8 cellular contexts compared by ENCODE assay signal in genomic region chr6:135851442-135852271, GRCh38. TPM values are rescaled to one million over a fixed set of nuclear protein-coding genes. Genes with fewer than 3 reads are reported as not detected.
DNase-seq lines count a peak whose midpoint lies in the region; ATAC-seq and TF ChIP-seq lines count a peak whose summit lies in the region.

PDE7B (plus strand) TSS chr6:135851701.

- peaks cover 31% of the 10 kb centered on the region for H3K4me1 Mint-ChIP-seq in activated T-cell treated with anti-CD3 and anti-CD28 coated beads, Interleukin-2, amount 50 U/mL, for 24 hours (ENCODE audit: low read depth)
- peaks cover 34% of the 10 kb centered on the region for H3K4me1 Mint-ChIP-seq in stimulated activated naive CD8-positive, alpha-beta T cell treated with anti-CD3 and anti-CD28 coated beads, Interleukin-15, Interleukin-2, amounts not matched to agents 100 ng/mL and 50 ng/mL, for 24 hours (ENCODE audit: low read depth)

- H3K9me3 Mint-ChIP-seq in activated T-cell treated with anti-CD3 and anti-CD28 coated beads, Interleukin-2, amount 50 U/mL, for 24 hours, result no peaks in the 10 kb centered on the region
- H3K9me3 Mint-ChIP-seq in stimulated activated naive CD8-positive, alpha-beta T cell treated with anti-CD3 and anti-CD28 coated beads, Interleukin-15, Interleukin-2, amounts not matched to agents 100 ng/mL and 50 ng/mL, for 24 hours, result no peaks in the 10 kb centered on the region

- peak; percentile 82 for ATAC-seq in HG02852 (IDR thresholded peaks at IDR 0.05; ENCODE audit: unreplicated experiment)

- peak; percentile 38 for DNase-seq in NCI-H748 (lab: John Stamatoyannopoulos, UW; ENCODE audit: unreplicated experiment)
- DNase-seq in NCI-H748 treated with DMSO at 0.1 percent for 48 hours (lab: John Stamatoyannopoulos, UW), result no peak
- DNase-seq in NCI-H460 (ENCODE audit: extremely low read depth, low read depth), result peak; percentile 92
- DNase-seq in activated T-cell treated with anti-CD3 and anti-CD28 coated beads, Interleukin-2, amount 50 U/mL, for 24 hours, result peak; percentile 51
- peak; percentile 15 to 30 for DNase-seq in erythroblast (lab: John Stamatoyannopoulos, UW)
- DNase-seq in mucosa of gallbladder (ENCODE audit: low spot score), result peak; percentile 84

- no peaks in the 10 kb centered on the region for H3K27me3 Mint-ChIP-seq in activated T-cell treated with anti-CD3 and anti-CD28 coated beads, Interleukin-2, amount 50 U/mL, for 24 hours
- H3K27me3 Mint-ChIP-seq in stimulated activated naive CD8-positive, alpha-beta T cell treated with anti-CD3 and anti-CD28 coated beads, Interleukin-15, Interleukin-2, amounts not matched to agents 100 ng/mL and 50 ng/mL, for 24 hours, result no peaks in the 10 kb centered on the region

- no peaks in the 10 kb centered on the region for H3K36me3 Mint-ChIP-seq in activated T-cell treated with anti-CD3 and anti-CD28 coated beads, Interleukin-2, amount 50 U/mL, for 24 hours (ENCODE audit: low read depth)
- no peaks in the 10 kb centered on the region for H3K36me3 Mint-ChIP-seq in stimulated activated naive CD8-positive, alpha-beta T cell treated with anti-CD3 and anti-CD28 coated beads, Interleukin-15, Interleukin-2, amounts not matched to agents 100 ng/mL and 50 ng/mL, for 24 hours (ENCODE audit: low read depth)

- H3K4me3 Mint-ChIP-seq in activated T-cell treated with anti-CD3 and anti-CD28 coated beads, Interleukin-2, amount 50 U/mL, for 24 hours, result peak within 1 kb of the TSS; percentile 72
- peak within 1 kb of the TSS; percentile 70 for H3K4me3 Mint-ChIP-seq in stimulated activated naive CD8-positive, alpha-beta T cell treated with anti-CD3 and anti-CD28 coated beads, Interleukin-15, Interleukin-2, amounts not matched to agents 100 ng/mL and 50 ng/mL, for 24 hours

- TF ChIP-seq POLR2A in erythroblast (IDR thresholded peaks at IDR 0.05; ENCODE audit: low read length), result no peak

- H3K27ac Mint-ChIP-seq in activated T-cell treated with anti-CD3 and anti-CD28 coated beads, Interleukin-2, amount 50 U/mL, for 24 hours, result peak within 1 kb of the TSS; percentile 38
- peak within 1 kb of the TSS; percentile 51 for H3K27ac Mint-ChIP-seq in stimulated activated naive CD8-positive, alpha-beta T cell treated with anti-CD3 and anti-CD28 coated beads, Interleukin-15, Interleukin-2, amounts not matched to agents 100 ng/mL and 50 ng/mL, for 24 hours

RNA-seq across cellular contexts. Expression of gene PDE7B, which starts in this region (rescaled TPM):
- 20.4 and 27.1 TPM in 2 replicates for total RNA-seq in NCI-H460 (2014; rRNA removed; shearing (Covaris generic))
- 8.5 and 11.3 TPM in 2 replicates for polyA plus RNA-seq in NCI-H460 (2014; cell fraction: nucleus; rRNA removed)
- 5.7 TPM for total RNA-seq in mucosa of gallbladder
